Comparison of ENCODE assay signal across 38 cellular contexts in the genomic region with DNA sequence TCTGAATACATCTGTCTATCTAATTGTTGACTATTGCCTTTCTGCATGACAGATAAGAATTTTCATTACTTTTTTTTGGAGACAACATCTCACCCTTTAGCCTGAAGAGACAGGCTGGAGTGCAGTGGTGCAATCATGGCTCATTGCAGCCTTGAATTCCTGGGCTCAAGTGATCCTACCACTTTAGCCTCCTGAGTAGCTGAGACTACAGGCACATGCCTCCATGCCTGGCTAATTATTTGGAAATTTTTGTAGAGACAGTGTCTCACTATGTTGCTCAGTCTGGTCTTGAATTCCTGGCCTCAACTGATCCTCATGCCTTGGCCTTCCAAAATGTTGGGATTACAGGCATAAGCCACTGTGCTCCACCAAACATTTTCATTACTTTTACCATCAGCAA.
"Had no signal": no experiment of that assay in that cellular context is flagged by ENCODE, and none has a peak within 500 bp of the region (broad histone marks: within the 10 kb centered on the region; RNA-seq: fewer than 3 reads in every experiment).

No MANE protein-coding gene starts in this region.

- H3K4me3 ChIP-seq: adrenal gland, ascending aorta, body of pancreas, breast epithelium, cardiac muscle cell had no signal

- DNase-seq: activated effector memory CD4-positive, alpha-beta T cell treated with anti-CD3 and anti-CD28 coated beads, Interleukin-2, amount 50 U/mL, for 16 hours; activated effector memory CD4-positive, alpha-beta T cell treated with Interleukin-2 at 50 U/mL for 16 hours; activated gamma-delta T cell; activated gamma-delta T cell treated with Interleukin-2 at 50 U/mL for 16 hours; activated naive CD4-positive, alpha-beta T cell; activated naive CD4-positive, alpha-beta T cell treated with anti-CD3 and anti-CD28 coated beads for 36 hours; activated naive CD4-positive, alpha-beta T cell treated with anti-CD3 and anti-CD28 coated beads, Interleukin-2, amount 10 ng/mL, durations not matched to agents 7 days and 5 days; activated naive CD4-positive, alpha-beta T cell treated with anti-CD3 and anti-CD28 coated beads, Interleukin-2, amount 50 U/mL, for 16 hours; activated naive CD4-positive, alpha-beta T cell treated with Interleukin-2 at 50 U/mL for 16 hours; activated naive CD8-positive, alpha-beta T cell treated with anti-CD3 and anti-CD28 coated beads for 36 hours; activated naive CD8-positive, alpha-beta T cell treated with anti-CD3 and anti-CD28 coated beads, Interleukin-2, amount 10 ng/mL, durations not matched to agents 7 days and 5 days; activated naive CD8-positive, alpha-beta T cell treated with anti-CD3 and anti-CD28 coated beads, Interleukin-2, amount 50 U/mL, for 24 hours; activated T-cell treated with anti-CD3 and anti-CD28 coated beads, Interleukin-2, amount 50 U/mL, for 1 hour; activated T-cell treated with anti-CD3 and anti-CD28 coated beads, Interleukin-2, amount 50 U/mL, for 24 hours; activated T-cell treated with anti-CD3 and anti-CD28 coated beads, Interleukin-2, amount 50 U/mL, for 4 hours; activated T-cell treated with anti-CD3 and anti-CD28 coated beads, Interleukin-2, amount 50 U/mL, for 48 hours; activated T-cell treated with anti-CD3 and anti-CD28 coated beads, Interleukin-2, amount 50 U/mL, for 72 hours; adrenal gland; amniotic stem cell; amygdala; anterior cingulate cortex; aorta; body of pancreas; brain microvascular endothelial cell; caudate nucleus; central memory CD4-positive, alpha-beta T cell; cerebellar nuclear complex had no signal

- H3K4me1 Mint-ChIP-seq: activated naive CD4-positive, alpha-beta T cell treated with anti-CD3 and anti-CD28 coated beads, Interleukin-2, amount 10 ng/mL, durations not matched to agents 7 days and 5 days; activated naive CD4-positive, alpha-beta T cell treated with anti-CD3 and anti-CD28 coated beads, Interleukin-2, amount 50 U/mL, for 24 hours; activated naive CD8-positive, alpha-beta T cell treated with anti-CD3 and anti-CD28 coated beads for 36 hours; activated naive CD8-positive, alpha-beta T cell treated with anti-CD3 and anti-CD28 coated beads, Interleukin-2, amount 10 ng/mL, durations not matched to agents 7 days and 5 days; activated naive CD8-positive, alpha-beta T cell treated with anti-CD3 and anti-CD28 coated beads, Interleukin-2, amount 50 U/mL, for 24 hours; activated T-helper 17 cell treated with anti-CD3 and anti-CD28 coated beads, Interleukin-2, amount 50 U/mL, for 72 hours; central memory CD8-positive, alpha-beta T cell had no signal

- H3K9me3 Mint-ChIP-seq: activated naive CD4-positive, alpha-beta T cell treated with anti-CD3 and anti-CD28 coated beads for 36 hours; activated naive CD4-positive, alpha-beta T cell treated with anti-CD3 and anti-CD28 coated beads, Interleukin-2, amount 10 ng/mL, durations not matched to agents 7 days and 5 days; activated naive CD4-positive, alpha-beta T cell treated with anti-CD3 and anti-CD28 coated beads, Interleukin-2, amount 50 U/mL, for 24 hours; activated naive CD4-positive, alpha-beta T cell treated with anti-CD3 and anti-CD28 coated beads, Interleukin-2, amount 50 U/mL, for 72 hours; activated naive CD8-positive, alpha-beta T cell treated with anti-CD3 and anti-CD28 coated beads for 36 hours; activated naive CD8-positive, alpha-beta T cell treated with anti-CD3 and anti-CD28 coated beads, Interleukin-2, amount 10 ng/mL, durations not matched to agents 7 days and 5 days; activated naive CD8-positive, alpha-beta T cell treated with anti-CD3 and anti-CD28 coated beads, Interleukin-2, amount 50 U/mL, for 24 hours; activated T-cell treated with anti-CD3 and anti-CD28 coated beads, Interleukin-2, amount 50 U/mL, for 24 hours; activated T-cell treated with anti-CD3 and anti-CD28 coated beads, Interleukin-2, amount 50 U/mL, for 4 hours; activated T-cell treated with anti-CD3 and anti-CD28 coated beads, Interleukin-2, amount 50 U/mL, for 72 hours; activated T-helper 1 cell treated with anti-CD3 and anti-CD28 coated beads, Interleukin-12 subunit alpha, Interleukin-12 subunit beta, Interleukin-2, Interleukin-4 antibody, amounts not matched to agents 30 ng/mL and 10 ng/mL and 1 ng/mL, durations not matched to agents 14 hours and 24 hours and 36 hours; activated T-helper 17 cell treated with anti-CD3 and anti-CD28 coated beads, Interleukin-2, amount 50 U/mL, for 72 hours; activated T-helper 2 cell treated with anti-CD3 and anti-CD28 coated beads, Interferon-gamma antibody, Interleukin-2, Interleukin-4, amounts not matched to agents 10 μg/mL and 5 μg/mL and 100 μg/mL, durations not matched to agents 14 hours and 24 hours and 36 hours; central memory CD8-positive, alpha-beta T cell had no signal

- H3K4me1 ChIP-seq: adrenal gland, ascending aorta, breast epithelium had no signal

- ATAC-seq: activated naive CD4-positive, alpha-beta T cell treated with anti-CD3 and anti-CD28 coated beads, Interleukin-2, amount 50 U/mL, for 72 hours; activated naive CD8-positive, alpha-beta T cell treated with anti-CD3 and anti-CD28 coated beads, Interleukin-2, amount 50 U/mL, for 24 hours; activated T-cell treated with anti-CD3 and anti-CD28 coated beads, Interleukin-2, amount 50 U/mL, for 4 hours; activated T-cell treated with anti-CD3 and anti-CD28 coated beads, Interleukin-2, amount 50 U/mL, for 72 hours; activated T-helper 17 cell treated with anti-CD3 and anti-CD28 coated beads, Interleukin-2, amount 50 U/mL, for 72 hours; body of pancreas had no signal

- H3K36me3 Mint-ChIP-seq: activated naive CD4-positive, alpha-beta T cell treated with anti-CD3 and anti-CD28 coated beads, Interleukin-2, amount 10 ng/mL, durations not matched to agents 7 days and 5 days; activated naive CD4-positive, alpha-beta T cell treated with anti-CD3 and anti-CD28 coated beads, Interleukin-2, amount 50 U/mL, for 24 hours; activated naive CD4-positive, alpha-beta T cell treated with anti-CD3 and anti-CD28 coated beads, Interleukin-2, amount 50 U/mL, for 72 hours; activated naive CD8-positive, alpha-beta T cell; activated naive CD8-positive, alpha-beta T cell treated with anti-CD3 and anti-CD28 coated beads for 36 hours; activated naive CD8-positive, alpha-beta T cell treated with anti-CD3 and anti-CD28 coated beads, Interleukin-2, amount 10 ng/mL, durations not matched to agents 7 days and 5 days; brain had no signal

- H3K36me3 ChIP-seq: adrenal gland, ascending aorta, brain microvascular endothelial cell, breast epithelium, cardiac muscle cell had no signal

- H3K27ac ChIP-seq: adrenal gland, ascending aorta, body of pancreas, brain microvascular endothelial cell, breast epithelium, cardiac muscle cell had no signal

- H3K27me3 ChIP-seq: adrenal gland, ascending aorta, body of pancreas, brain microvascular endothelial cell, cardiac muscle cell had no signal

- H3K27ac Mint-ChIP-seq: activated naive CD4-positive, alpha-beta T cell treated with anti-CD3 and anti-CD28 coated beads for 36 hours; activated naive CD4-positive, alpha-beta T cell treated with anti-CD3 and anti-CD28 coated beads, Interleukin-2, amount 10 ng/mL, durations not matched to agents 7 days and 5 days; activated naive CD4-positive, alpha-beta T cell treated with anti-CD3 and anti-CD28 coated beads, Interleukin-2, amount 50 U/mL, for 24 hours; activated naive CD4-positive, alpha-beta T cell treated with anti-CD3 and anti-CD28 coated beads, Interleukin-2, amount 50 U/mL, for 72 hours; activated naive CD8-positive, alpha-beta T cell; activated naive CD8-positive, alpha-beta T cell treated with anti-CD3 and anti-CD28 coated beads for 36 hours; activated naive CD8-positive, alpha-beta T cell treated with anti-CD3 and anti-CD28 coated beads, Interleukin-2, amount 10 ng/mL, durations not matched to agents 7 days and 5 days; activated naive CD8-positive, alpha-beta T cell treated with anti-CD3 and anti-CD28 coated beads, Interleukin-2, amount 50 U/mL, for 24 hours; activated T-cell treated with anti-CD3 and anti-CD28 coated beads, Interleukin-2, amount 50 U/mL, for 24 hours; activated T-cell treated with anti-CD3 and anti-CD28 coated beads, Interleukin-2, amount 50 U/mL, for 72 hours; activated T-helper 1 cell treated with anti-CD3 and anti-CD28 coated beads, Interleukin-12 subunit alpha, Interleukin-12 subunit beta, Interleukin-2, Interleukin-4 antibody, amounts not matched to agents 30 ng/mL and 10 ng/mL and 1 ng/mL, durations not matched to agents 14 hours and 24 hours and 36 hours; activated T-helper 17 cell treated with anti-CD3 and anti-CD28 coated beads, Interleukin-2, amount 50 U/mL, for 72 hours; activated T-helper 2 cell treated with anti-CD3 and anti-CD28 coated beads, Interferon-gamma antibody, Interleukin-2, Interleukin-4, amounts not matched to agents 10 μg/mL and 5 μg/mL and 100 μg/mL, durations not matched to agents 14 hours and 24 hours and 36 hours; brain had no signal

- H3K9me3 ChIP-seq: adrenal gland, ascending aorta, body of pancreas, breast epithelium had no signal

- H3K4me3 Mint-ChIP-seq: activated naive CD4-positive, alpha-beta T cell treated with anti-CD3 and anti-CD28 coated beads for 36 hours; activated naive CD4-positive, alpha-beta T cell treated with anti-CD3 and anti-CD28 coated beads, Interleukin-2, amount 10 ng/mL, durations not matched to agents 7 days and 5 days; activated naive CD4-positive, alpha-beta T cell treated with anti-CD3 and anti-CD28 coated beads, Interleukin-2, amount 50 U/mL, for 24 hours; activated naive CD8-positive, alpha-beta T cell; activated naive CD8-positive, alpha-beta T cell treated with anti-CD3 and anti-CD28 coated beads for 36 hours; activated naive CD8-positive, alpha-beta T cell treated with anti-CD3 and anti-CD28 coated beads, Interleukin-2, amount 10 ng/mL, durations not matched to agents 7 days and 5 days; activated naive CD8-positive, alpha-beta T cell treated with anti-CD3 and anti-CD28 coated beads, Interleukin-2, amount 50 U/mL, for 24 hours; activated T-cell treated with anti-CD3 and anti-CD28 coated beads, Interleukin-2, amount 50 U/mL, for 24 hours; activated T-cell treated with anti-CD3 and anti-CD28 coated beads, Interleukin-2, amount 50 U/mL, for 4 hours; activated T-cell treated with anti-CD3 and anti-CD28 coated beads, Interleukin-2, amount 50 U/mL, for 72 hours; activated T-helper 1 cell treated with anti-CD3 and anti-CD28 coated beads, Interleukin-12 subunit alpha, Interleukin-12 subunit beta, Interleukin-2, Interleukin-4 antibody, amounts not matched to agents 30 ng/mL and 10 ng/mL and 1 ng/mL, durations not matched to agents 14 hours and 24 hours and 36 hours; activated T-helper 17 cell treated with anti-CD3 and anti-CD28 coated beads, Interleukin-2, amount 50 U/mL, for 72 hours; brain; central memory CD8-positive, alpha-beta T cell had no signal
